In genomic region chr18:47175283-47175894, GRCh38 we compare ENCODE assay signal across 8 cellular contexts. TPM values are rescaled to one million over a fixed set of nuclear protein-coding genes. Genes with fewer than 3 reads are reported as not detected.
DNase-seq lines count a peak whose midpoint lies in the region; ATAC-seq and TF ChIP-seq lines count a peak whose summit lies in the region.

No MANE protein-coding gene starts in this region.

- POLR2A ChIA-PET in IMR-90 (lab: Charles Lee; ENCODE audit: unreplicated experiment): no interaction called here

- peak overlapping the region; percentile 96 for H3K4ac ChIP-seq in IMR-90 (ENCODE audit: low read depth, low read length)

- H2AK9ac ChIP-seq in IMR-90 (replicated peaks; ENCODE audit: low read depth, low read length, poor library complexity): peak overlapping the region; percentile 68

- H3K14ac ChIP-seq in IMR-90 (replicated peaks; ENCODE audit: low read depth, low read length): peak overlapping the region; percentile 40; the same call in 1 of the 2 replicates

- no peak overlapping the region for H2BK20ac ChIP-seq in IMR-90 (ENCODE audit: low read depth, low read length)

- H2BK120ac ChIP-seq in IMR-90 (ENCODE audit: low read depth, low read length): no peak overlapping the region

- peak overlapping the region; percentile 83 for H3K27ac ChIP-seq in IMR-90 (ENCODE audit: insufficient read depth, low read length)
- peak overlapping the region; percentile 70 for H3K27ac ChIP-seq in colonic mucosa

- 3% methylated on average over 6 of the region's 24 CpGs; no CpG with 5 or more reads in 1 of the 2 experiments for WGBS in IMR-90 (ENCODE audit: extremely low coverage in 2 of 2, insufficient read length in 1 of 2), 2 experiments

- no peaks in the 10 kb centered on the region for H3K9me3 ChIP-seq in IMR-90 (ENCODE audit: control insufficient read depth, insufficient read depth, low read length)
- no peaks in the 10 kb centered on the region for H3K9me3 ChIP-seq in colonic mucosa
- no peaks in the 10 kb centered on the region for H3K9me3 ChIP-seq in mucosa of stomach (ENCODE audit: control insufficient read depth, low read length)

- H4K5ac ChIP-seq in IMR-90 (ENCODE audit: low read depth, low read length): no peak overlapping the region

- H3K4me1 ChIP-seq in IMR-90 (ENCODE audit: control insufficient read depth, insufficient read depth, low read length) (peaks cover 4% of the 10 kb centered on the region), colonic mucosa (peaks cover 4% of the 10 kb centered on the region), mucosa of stomach (ENCODE audit: control insufficient read depth, insufficient read depth, low read length) (peaks cover 14% of the 10 kb centered on the region)

- BruUV-seq in IMR-90 (replicated peaks; lab: Mats Ljungman, UMichigan): no TSS peak

- H3K56ac ChIP-seq in IMR-90 (ENCODE audit: extremely low read depth, insufficient read depth, low read length): peak overlapping the region; percentile 87; the same call in 1 of the 2 replicates

- CTCF ChIA-PET in IMR-90 (lab: Yijun Ruan, JAX): interaction anchor here (0.7 kb wide), 1 partner anchor 116 kb away, joined by 7 read pairs; no protein-coding TSS in a partner anchor

- intact Hi-C loops in IMR-90 (cut with micrococcal nuclease): loop anchor here (1.0 kb wide), 1 partner anchor 25 kb away; the partner anchor contains the start of gene HDHD2
- intact Hi-C loops in colonic mucosa (cut with DNase I): no loop called here

- peak overlapping the region; percentile 94 for H3K4me2 ChIP-seq in IMR-90 (ENCODE audit: low read depth, low read length)

- no peak overlapping the region for H3K18ac ChIP-seq in IMR-90 (ENCODE audit: low read depth, low read length)

- DNase-seq in activated CD4-positive, alpha-beta T cell treated with anti-CD3 and anti-CD28 coated beads for 48 hours: peak; percentile 6
- DNase-seq in activated CD4-positive, alpha-beta T cell treated with anti-CD3 and anti-CD28 coated beads, Interleukin-2, amount 50 U/mL, for 1 hour: no peak
- DNase-seq in IMR-90 (no peak), colonic mucosa (peak; percentile 23), iPS-NIHi11 (ENCODE audit: low spot score) (no peak), pons (ENCODE audit: low spot score) (no peak), hepatic stellate cell (ENCODE audit: low spot score) (no peak)

- H3K4me3 ChIP-seq in IMR-90 (ENCODE audit: insufficient read depth, low read depth, low read length) (peak overlapping the region; percentile 73), colonic mucosa (peak overlapping the region; percentile 91), mucosa of stomach (ENCODE audit: low read length) (peak overlapping the region; percentile 82)

- dilution Hi-C loops in IMR-90 (cut with HindIII; ENCODE audit: low sequenced_read_pairs, unreplicated experiment): no loop called here

- in situ Hi-C loops in IMR-90 (cut with MboI; ENCODE audit: low sequenced_read_pairs): no loop called here

- H3K36me3 ChIP-seq in IMR-90 (ENCODE audit: control insufficient read depth, insufficient read depth, low read length) (no peaks in the 10 kb centered on the region; the same call in 1 of the 2 replicates), colonic mucosa (no peaks in the 10 kb centered on the region), mucosa of stomach (ENCODE audit: control insufficient read depth, insufficient read depth, low read length) (no peaks in the 10 kb centered on the region)

- H2AFZ ChIP-seq in IMR-90 (replicated peaks; ENCODE audit: low read length, poor library complexity): peak overlapping the region; percentile 99

- H2AK5ac ChIP-seq in IMR-90 (ENCODE audit: low read depth, low read length): no peak overlapping the region; the same call in 1 of the 2 replicates

- H3K23ac ChIP-seq in IMR-90 (ENCODE audit: low read depth, low read length): peak overlapping the region; percentile 35

- no peak overlapping the region for H2BK15ac ChIP-seq in IMR-90 (ENCODE audit: low read depth, low read length)

- H4K8ac ChIP-seq in IMR-90 (ENCODE audit: low read depth in 2 of 2, low read length in 2 of 2): peak overlapping the region; percentile 66 to 73; a peak in 2 of 4 replicates

- H3K9ac ChIP-seq in IMR-90 (ENCODE audit: low read depth, low read length): peak overlapping the region; percentile 81
- peak overlapping the region; percentile 86 to 89 for H3K9ac ChIP-seq in colonic mucosa (ENCODE audit: low read depth in 2 of 2, low read length in 2 of 2)
- peak overlapping the region; percentile 95 for H3K9ac ChIP-seq in mucosa of stomach (ENCODE audit: low read length)

- peak; percentile 38 for ATAC-seq in IMR-90 (ENCODE audit: low read depth)

- H4K20me1 ChIP-seq in IMR-90 (ENCODE audit: insufficient read depth, low read length): peaks cover 29% of the 10 kb centered on the region; the same call in 1 of the 2 replicates

- no peak overlapping the region for H2BK5ac ChIP-seq in IMR-90 (ENCODE audit: low read depth, low read length, poor library complexity, severe bottlenecking)

- TF ChIP-seq POLR2A in IMR-90 (IDR thresholded peaks at IDR 0.05; ENCODE audit: low read depth, low read length): no peak

- H3K27me3 ChIP-seq in IMR-90 (ENCODE audit: control insufficient read depth, insufficient read depth, low read length) (peaks cover 4% of the 10 kb centered on the region), colonic mucosa (no peaks in the 10 kb centered on the region), mucosa of stomach (ENCODE audit: control insufficient read depth, insufficient read depth, low read length) (no peaks in the 10 kb centered on the region)

- TF ChIP-seq CTCF in IMR-90 (conservative IDR thresholded peaks at IDR 0.05; ENCODE audit: low read depth, low read length): no peak
- TF ChIP-seq CTCF in colonic mucosa (IDR thresholded peaks at IDR 0.05): no peak

- H3K9me1 ChIP-seq in IMR-90 (ENCODE audit: insufficient read depth, low read length): peaks cover 8% of the 10 kb centered on the region

- no peak overlapping the region for H4K91ac ChIP-seq in IMR-90 (ENCODE audit: insufficient read depth, low read depth, low read length)

- no peak for TF ChIP-seq RAD21 in IMR-90 (IDR thresholded peaks at IDR 0.05; ENCODE audit: low read length)

- peaks cover 13 to 33% of the 10 kb centered on the region in 2 experiments for H3K79me1 ChIP-seq in IMR-90 (ENCODE audit: low read depth in 1 of 2, low read length in 2 of 2)

TF ChIP-seq in IMR-90, 13 proteins besides CTCF, POLR2A, EP300 and RAD21:
- TF ChIP-seq FOS (IDR thresholded peaks at IDR 0.05; ENCODE audit: low read depth, low read length) (no peak), CEBPB (IDR thresholded peaks at IDR 0.05; ENCODE audit: low read depth, low read length) (peak; percentile 65), CHD1 (IDR thresholded peaks at IDR 0.05; ENCODE audit: low read depth, low read length) (no peak), USF2 (IDR thresholded peaks at IDR 0.05; ENCODE audit: low read depth, low read length) (no peak), MXI1 (IDR thresholded peaks at IDR 0.05; ENCODE audit: borderline replicate concordance, low read depth, low read length) (no peak)
TF ChIP-seq in IMR-90: peak in this region for 1.

RNA-seq across cellular contexts. Expression of gene IER3IP1, which starts 0.8 kb away (rescaled TPM):
- total RNA-seq in IMR-90 (2012; rRNA removed): 7.0 and 19.7 TPM in 2 replicates
- polyA plus RNA-seq in IMR-90 (2012; rRNA removed): 10.9 and 11.7 TPM in 2 replicates
- polyA plus RNA-seq in IMR-90 (2012; cell fraction: cytosol; rRNA removed): 3.4 and 4.6 TPM in 2 replicates
- polyA plus RNA-seq in IMR-90 (2012; cell fraction: nucleus; rRNA removed; ENCODE audit: low replicate concordance): 0.59 and 4.0 TPM in 2 replicates
- total RNA-seq in colonic mucosa: 10 to 100 TPM; 10.5 to 14.5 TPM

RNA-seq across cellular contexts. Expression of gene HDHD2, which starts 25.1 kb away (rescaled TPM):
- 16.7 and 18.6 TPM in 2 replicates for total RNA-seq in IMR-90 (2012; rRNA removed)
- polyA plus RNA-seq in IMR-90 (2012; rRNA removed): 7.2 TPM in 2 replicates
- polyA plus RNA-seq in IMR-90 (2012; cell fraction: cytosol; rRNA removed): 5.4 and 6.5 TPM in 2 replicates
- polyA plus RNA-seq in IMR-90 (2012; cell fraction: nucleus; rRNA removed; ENCODE audit: low replicate concordance): 2.3 and 11.3 TPM in 2 replicates
- total RNA-seq in colonic mucosa: 10 to 100 TPM; 24.5 to 33.4 TPM

Comparison
In these comparisons a context has a peak if more than half of its experiments do, and no peak if none do; other contexts are left out.
1. DNase-seq: peak in activated CD4-positive, alpha-beta T cell treated with anti-CD3 and anti-CD28 coated beads for 48 hours (single experiment) and colonic mucosa (single experiment); none in activated CD4-positive, alpha-beta T cell treated with anti-CD3 and anti-CD28 coated beads, Interleukin-2, amount 50 U/mL, for 1 hour (single experiment), IMR-90 (single experiment), iPS-NIHi11 (single experiment), pons (single experiment) and hepatic stellate cell (single experiment).
2. Peak in every context shown above with its lines, with median percentiles within 50 percentile points of each other: H3K4me3 ChIP-seq and H3K9ac ChIP-seq.